Comparison of ENCODE assay signal across 1 cellular context in the genomic region with DNA sequence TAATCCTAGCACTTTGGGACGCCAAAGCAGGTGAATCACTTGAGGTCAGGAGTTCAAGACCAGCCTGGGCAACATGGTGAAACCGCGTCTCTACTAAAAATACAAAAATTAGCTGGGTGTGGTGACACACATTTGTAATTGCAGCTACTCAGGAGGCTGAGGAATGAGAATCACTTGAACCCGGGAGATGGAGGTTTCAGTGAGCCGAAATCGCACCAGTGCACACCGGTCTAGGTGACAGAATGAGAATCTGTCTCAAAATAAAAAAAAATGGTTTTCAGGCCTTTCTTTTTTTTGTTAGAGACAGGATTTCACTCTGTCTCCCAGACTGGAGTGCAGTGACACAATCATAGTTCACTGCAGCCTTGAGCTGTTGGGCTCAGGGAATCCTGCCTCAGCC. TPM values are rescaled to one million over a fixed set of nuclear protein-coding genes. Genes with fewer than 3 reads are reported as not detected.
"Had no signal": no experiment of that assay in that cellular context is flagged by ENCODE, and none has a peak within 500 bp of the region (broad histone marks: within the 10 kb centered on the region; RNA-seq: fewer than 3 reads in every experiment).

No MANE protein-coding gene starts in this region.

RNA-seq across cellular contexts. Expression of a gene that starts 45.1 kb away (rescaled TPM):
- total RNA-seq: heart right ventricle had no signal
